In genomic region chr14:75139185-75139584, GRCh38 we compare ENCODE assay signal across 17 cellular contexts. TPM values are rescaled to one million over a fixed set of nuclear protein-coding genes. Genes with fewer than 3 reads are reported as not detected.
DNase-seq lines count a peak whose midpoint lies in the region; ATAC-seq, FAIRE-seq and TF ChIP-seq lines count a peak whose summit lies in the region.
"Had no signal": no experiment of that assay in that cellular context is flagged by ENCODE, and none has a peak within 500 bp of the region (broad histone marks: within the 10 kb centered on the region; RNA-seq: fewer than 3 reads in every experiment).

No MANE protein-coding gene starts in this region.

- H3K27ac ChIP-seq in OCI-LY7 (ENCODE audit: low read depth, low read length, poor library complexity, severe bottlenecking) (peak overlapping the region; percentile 51), foreskin keratinocyte (peak overlapping the region; percentile 17)

- BruUV-seq in OCI-LY7 (replicated peaks; lab: Mats Ljungman, UMichigan): no TSS peak

- H3K4me3 Mint-ChIP-seq in activated CD4-positive, alpha-beta memory T cell treated with anti-CD3 and anti-CD28 coated beads, Interleukin-2, amount 10 ng/mL, durations not matched to agents 7 days and 5 days: no peak overlapping the region
- no peak overlapping the region for H3K4me3 Mint-ChIP-seq in activated CD4-positive, alpha-beta memory T cell treated with anti-CD3 and anti-CD28 coated beads for 36 hours
- peak overlapping the region in 1 of 2 donors; percentile 11 for H3K4me3 Mint-ChIP-seq in stimulated activated naive B cell treated with anti-CD40 and anti-IgM and Interleukin-4, amounts not matched to agents 10 μg/mL and 1 μg/mL and 100 μg/mL, for 72 hours

- no peaks in the 10 kb centered on the region for H3K27me3 ChIP-seq in foreskin keratinocyte
- H3K27me3 ChIP-seq: esophagus muscularis mucosa, heart left ventricle had no signal

- H3K9me2 ChIP-seq in OCI-LY7 (ENCODE audit: insufficient read depth, low read length): no peaks in the 10 kb centered on the region

- no peak for DNase-seq in activated CD4-positive, alpha-beta memory T cell treated with anti-CD3 and anti-CD28 coated beads, Interleukin-2, amount 10 ng/mL, durations not matched to agents 7 days and 5 days
- DNase-seq in activated CD4-positive, alpha-beta memory T cell treated with anti-CD3 and anti-CD28 coated beads for 36 hours: no peak
- DNase-seq in OCI-LY7 (ENCODE audit: low spot score) (no peak), foreskin keratinocyte (no peak), GM12892 (ENCODE audit: insufficient read length) (no peak)
- no peak for DNase-seq in stimulated activated naive B cell treated with anti-CD40 and anti-IgM and Interleukin-4, amounts not matched to agents 10 μg/mL and 1 μg/mL and 100 μg/mL, for 72 hours
- DNase-seq: activated effector memory CD4-positive, alpha-beta T cell treated with Interleukin-2 at 50 U/mL for 16 hours; dermis blood vessel endothelial cell; heart left ventricle; kidney; NCI-H2029; NCI-H69; substantia nigra had no signal

- H3K4me1 Mint-ChIP-seq in activated CD4-positive, alpha-beta memory T cell treated with anti-CD3 and anti-CD28 coated beads, Interleukin-2, amount 10 ng/mL, durations not matched to agents 7 days and 5 days: peaks cover 36% of the 10 kb centered on the region
- peaks cover 36% of the 10 kb centered on the region for H3K4me1 Mint-ChIP-seq in activated CD4-positive, alpha-beta memory T cell treated with anti-CD3 and anti-CD28 coated beads for 36 hours (ENCODE audit: low read depth)
- peaks cover 21 to 47% of the 10 kb centered on the region in 2 donors for H3K4me1 Mint-ChIP-seq in stimulated activated naive B cell treated with anti-CD40 and anti-IgM and Interleukin-4, amounts not matched to agents 10 μg/mL and 1 μg/mL and 100 μg/mL, for 72 hours

- H4K20me1 ChIP-seq in OCI-LY7 (ENCODE audit: insufficient read depth, low read length): peaks cover 20% of the 10 kb centered on the region

- TF ChIP-seq CTCF in OCI-LY7 (conservative IDR thresholded peaks at IDR 0.05; ENCODE audit: low read length): no peak
- no peak for TF ChIP-seq CTCF in foreskin keratinocyte (conservative IDR thresholded peaks at IDR 0.05)

- peaks cover 35% of the 10 kb centered on the region for H3K36me3 Mint-ChIP-seq in activated CD4-positive, alpha-beta memory T cell treated with anti-CD3 and anti-CD28 coated beads, Interleukin-2, amount 10 ng/mL, durations not matched to agents 7 days and 5 days (ENCODE audit: low read depth)
- H3K36me3 Mint-ChIP-seq in activated CD4-positive, alpha-beta memory T cell treated with anti-CD3 and anti-CD28 coated beads for 36 hours: peaks cover 10% of the 10 kb centered on the region
- H3K36me3 Mint-ChIP-seq in stimulated activated naive B cell treated with anti-CD40 and anti-IgM and Interleukin-4, amounts not matched to agents 10 μg/mL and 1 μg/mL and 100 μg/mL, for 72 hours: peaks cover 22 to 44% of the 10 kb centered on the region in 2 donors

- peaks cover 33% of the 10 kb centered on the region for H3K4me1 ChIP-seq in OCI-LY7 (ENCODE audit: insufficient read depth, low read length, poor library complexity, severe bottlenecking)
- H3K4me1 ChIP-seq in foreskin keratinocyte: no peaks in the 10 kb centered on the region

- H2AFZ ChIP-seq in OCI-LY7 (ENCODE audit: low read length): no peak overlapping the region

- POLR2A ChIA-PET in activated CD4-positive, alpha-beta memory T cell treated with anti-CD3 and anti-CD28 coated beads, Interleukin-2, amount 10 ng/mL, durations not matched to agents 7 days and 5 days (lab: Charles Lee): interaction anchor here (0.9 kb wide), 1 partner anchor 9 kb away, joined by 3 read pairs; no protein-coding TSS in a partner anchor
- POLR2A ChIA-PET in activated CD4-positive, alpha-beta memory T cell treated with anti-CD3 and anti-CD28 coated beads for 36 hours (lab: Charles Lee): interaction anchor here (0.8 to 1.2 kb wide), 2 partner anchors 12 to 18 kb away, joined by 3 to 4 read pairs; partner anchors contain the start of gene NEK9
- POLR2A ChIA-PET in OCI-LY7 (lab: Charles Lee): interaction anchor here (0.6 to 1.7 kb wide), 3 partner anchors 13 to 170 kb away, joined by 3 to 5 read pairs (median 4); no protein-coding TSS in a partner anchor

- CTCF ChIA-PET in activated CD4-positive, alpha-beta memory T cell treated with anti-CD3 and anti-CD28 coated beads, Interleukin-2, amount 10 ng/mL, durations not matched to agents 7 days and 5 days (lab: Charles Lee): interaction anchor here (0.6 to 4.2 kb wide), 8 partner anchors 9 to 349 kb away, joined by 3 to 39 read pairs (median 6); partner anchors contain the start of gene NEK9
- CTCF ChIA-PET in activated CD4-positive, alpha-beta memory T cell treated with anti-CD3 and anti-CD28 coated beads for 36 hours (lab: Charles Lee): interaction anchor here (0.5 to 12.7 kb wide), 2 partner anchors 157 to 416 kb away, joined by 3 to 118 read pairs; no protein-coding TSS in a partner anchor
- CTCF ChIA-PET in OCI-LY7 (lab: Charles Lee; ENCODE audit: unreplicated experiment): interaction anchor here (1.3 kb wide), 1 partner anchor 159 kb away, joined by 3 read pairs; no protein-coding TSS in a partner anchor

- ATAC-seq in foreskin keratinocyte: no peak
- no peak for ATAC-seq in stimulated activated naive B cell treated with anti-CD40 and anti-IgM and Interleukin-4, amounts not matched to agents 10 μg/mL and 1 μg/mL and 100 μg/mL, for 72 hours (replicated peaks)
- no peak for ATAC-seq in HG03135 (IDR thresholded peaks at IDR 0.05; ENCODE audit: unreplicated experiment)
- no peak for ATAC-seq in GM21737 (IDR thresholded peaks at IDR 0.05; ENCODE audit: unreplicated experiment)

- peaks cover 35% of the 10 kb centered on the region; the same call in 1 of the 2 replicates for H3K79me2 ChIP-seq in OCI-LY7 (ENCODE audit: insufficient read depth, low read depth, low read length)

- no peak for TF ChIP-seq POLR2A in GM12892 (IDR thresholded peaks at IDR 0.05; ENCODE audit: low read depth, low read length)

- peak overlapping the region; percentile 48 for H3K27ac Mint-ChIP-seq in activated CD4-positive, alpha-beta memory T cell treated with anti-CD3 and anti-CD28 coated beads, Interleukin-2, amount 10 ng/mL, durations not matched to agents 7 days and 5 days
- H3K27ac Mint-ChIP-seq in activated CD4-positive, alpha-beta memory T cell treated with anti-CD3 and anti-CD28 coated beads for 36 hours: no peak overlapping the region
- H3K27ac Mint-ChIP-seq in stimulated activated naive B cell treated with anti-CD40 and anti-IgM and Interleukin-4, amounts not matched to agents 10 μg/mL and 1 μg/mL and 100 μg/mL, for 72 hours: peak overlapping the region; percentile 78

- intact Hi-C loops in activated CD4-positive, alpha-beta memory T cell treated with anti-CD3 and anti-CD28 coated beads for 36 hours (cut with micrococcal nuclease): loop anchor here (1.0 kb wide), 1 partner anchor 12 kb away; the partner anchor contains the start of gene NEK9
- intact Hi-C loops in OCI-LY7 (cut with micrococcal nuclease; ENCODE audit: unreplicated experiment): no loop called here

- H3K27me3 Mint-ChIP-seq in activated CD4-positive, alpha-beta memory T cell treated with anti-CD3 and anti-CD28 coated beads, Interleukin-2, amount 10 ng/mL, durations not matched to agents 7 days and 5 days: no peaks in the 10 kb centered on the region
- no peaks in the 10 kb centered on the region for H3K27me3 Mint-ChIP-seq in activated CD4-positive, alpha-beta memory T cell treated with anti-CD3 and anti-CD28 coated beads for 36 hours
- H3K27me3 Mint-ChIP-seq in stimulated activated naive B cell treated with anti-CD40 and anti-IgM and Interleukin-4, amounts not matched to agents 10 μg/mL and 1 μg/mL and 100 μg/mL, for 72 hours: no peaks in the 10 kb centered on the region

- no peak for FAIRE-seq in GM12892 (lab: Jason Lieb, UNC)
- FAIRE-seq: astrocyte had no signal

- H3K4me3 ChIP-seq in OCI-LY7 (ENCODE audit: low read depth, low read length, poor library complexity, severe bottlenecking): peak overlapping the region; percentile 37
- H3K4me3 ChIP-seq: esophagus muscularis mucosa, heart left ventricle had no signal

- peak overlapping the region; percentile 55 for H3K4me2 ChIP-seq in OCI-LY7 (ENCODE audit: low read length)

- H3K9me3 Mint-ChIP-seq in activated CD4-positive, alpha-beta memory T cell treated with anti-CD3 and anti-CD28 coated beads, Interleukin-2, amount 10 ng/mL, durations not matched to agents 7 days and 5 days: no peaks in the 10 kb centered on the region
- no peaks in the 10 kb centered on the region for H3K9me3 Mint-ChIP-seq in activated CD4-positive, alpha-beta memory T cell treated with anti-CD3 and anti-CD28 coated beads for 36 hours
- no peaks in the 10 kb centered on the region for H3K9me3 Mint-ChIP-seq in stimulated activated naive B cell treated with anti-CD40 and anti-IgM and Interleukin-4, amounts not matched to agents 10 μg/mL and 1 μg/mL and 100 μg/mL, for 72 hours

- peaks cover 53% of the 10 kb centered on the region for H3K36me3 ChIP-seq in OCI-LY7 (ENCODE audit: insufficient read depth, low read length)

- H3K9me3 ChIP-seq in OCI-LY7 (ENCODE audit: low read length): peaks cover under 1% of the 10 kb centered on the region; the same call in 1 of the 2 replicates
- H3K9me3 ChIP-seq: esophagus muscularis mucosa, heart left ventricle had no signal

RNA-seq across cellular contexts. Expression of gene NEK9, which starts 12.3 kb away (rescaled TPM):
- total RNA-seq in activated CD4-positive, alpha-beta memory T cell treated with anti-CD3 and anti-CD28 coated beads, Interleukin-2, amount 10 ng/mL, durations not matched to agents 7 days and 5 days: 10 to 100 TPM; 72.0 to 77.3 TPM
- total RNA-seq in activated CD4-positive, alpha-beta memory T cell treated with anti-CD3 and anti-CD28 coated beads for 36 hours: 10 to 100 TPM; 51.8 to 56.4 TPM
- 58.3 and 65.8 TPM in 2 replicates for total RNA-seq in OCI-LY7 (2014; rRNA removed; shearing (Covaris generic))
- total RNA-seq in OCI-LY7 (2022) (82.6 and 86.4 TPM in 2 replicates), foreskin keratinocyte (22.9 and 24.2 TPM in 2 replicates)
- polyA plus RNA-seq in foreskin keratinocyte: 13.3 and 16.6 TPM in 2 replicates
- polyA plus RNA-seq in GM12892 (2012; ENCODE audit: missing spikeins): 44.0 TPM

RNA-seq across cellular contexts. Expression of gene TMED10, which starts 37.2 kb away (rescaled TPM):
- 100 to 1,000 TPM; 207 to 224 TPM for total RNA-seq in activated CD4-positive, alpha-beta memory T cell treated with anti-CD3 and anti-CD28 coated beads, Interleukin-2, amount 10 ng/mL, durations not matched to agents 7 days and 5 days
- total RNA-seq in activated CD4-positive, alpha-beta memory T cell treated with anti-CD3 and anti-CD28 coated beads for 36 hours: 100 to 1,000 TPM; 189 to 201 TPM
- total RNA-seq in OCI-LY7 (2014; rRNA removed; shearing (Covaris generic)): 63.1 and 129 TPM in 2 replicates
- total RNA-seq in OCI-LY7 (2022): 221 and 232 TPM in 2 replicates
- total RNA-seq in foreskin keratinocyte: 334 and 336 TPM in 2 replicates
- 243 and 254 TPM in 2 replicates for polyA plus RNA-seq in foreskin keratinocyte
- 76.8 TPM for polyA plus RNA-seq in GM12892 (2012; ENCODE audit: missing spikeins)
